ENCODE assay signal across 15 cellular contexts in genomic region chr21:26001356-26001755, GRCh38.
A peak's percentile ranks its signal among the peaks of the same experiment; 100 is the strongest.
DNase-seq lines count a peak whose midpoint lies in the region; ATAC-seq, FAIRE-seq and TF ChIP-seq lines count a peak whose summit lies in the region.
"Had no signal": no experiment of that assay in that cellular context is flagged by ENCODE, and none has a peak within 500 bp of the region (broad histone marks: within the 10 kb centered on the region; RNA-seq: fewer than 3 reads in every experiment).

No MANE protein-coding gene starts in this region.

- H3K4me3 ChIP-seq in GM12864 (ENCODE audit: low read depth, low read length) (no peak overlapping the region), OCI-LY1 (ENCODE audit: low read depth, low read length, poor library complexity, severe bottlenecking) (no peak overlapping the region), GM12878 (no peak overlapping the region)
- H3K4me3 ChIP-seq: MG63 had no signal

- no peaks in the 10 kb centered on the region for H3K9me3 ChIP-seq in OCI-LY1 (ENCODE audit: low read length)
- no peaks in the 10 kb centered on the region for H3K9me3 ChIP-seq in GM12878 (replicated peaks; ENCODE audit: control insufficient read depth, insufficient read depth, low read length)
- H3K9me3 ChIP-seq: MG63 had no signal

- H3K36me3 ChIP-seq in OCI-LY1 (ENCODE audit: insufficient read depth, low read length): no peaks in the 10 kb centered on the region
- H3K36me3 ChIP-seq in GM12878 (ENCODE audit: control insufficient read depth in 2 of 2, insufficient read depth in 2 of 2, low read length in 1 of 2): no peaks in the 10 kb centered on the region; a peak in 1 of 4 replicates

- no peak for DNase-seq in GM12864 (ENCODE audit: low read depth)
- no peak for DNase-seq in GM12878 (ENCODE audit: low read depth, low spot score)
- DNase-seq in substantia nigra (lab: John Stamatoyannopoulos, UW): no peak
- no peak for DNase-seq in sciatic nerve (ENCODE audit: low spot score)
- DNase-seq in stimulated activated CD4-positive, alpha-beta T cell treated with anti-CD3 and anti-CD28 coated beads, Interleukin-4, amount 100 ng/mL, for 24 hours: no peak
- DNase-seq in foreskin keratinocyte: no peak
- DNase-seq: EL, MG63, NCI-H1092, NCI-H146, NCI-H2081 treated with DMSO at 0.1 percent for 48 hours, NCI-H524, SIG-M5 had no signal

- no peaks in the 10 kb centered on the region for H3K79me2 ChIP-seq in OCI-LY1 (ENCODE audit: insufficient read depth, low read length)
- no peaks in the 10 kb centered on the region for H3K79me2 ChIP-seq in GM12878 (ENCODE audit: control insufficient read depth, insufficient read depth, low read length)

- no peak overlapping the region for H2AFZ ChIP-seq in OCI-LY1 (ENCODE audit: low read length)
- no peak overlapping the region for H2AFZ ChIP-seq in GM12878 (ENCODE audit: control insufficient read depth, low read depth, low read length)

- H3K9ac ChIP-seq in OCI-LY1 (ENCODE audit: low read length) (no peak overlapping the region), GM12878 (ENCODE audit: control insufficient read depth, insufficient read depth, low read length) (no peak overlapping the region)

- ATAC-seq in GM12878 (no peak), sciatic nerve (no peak), foreskin keratinocyte (no peak)

- H3K4me2 ChIP-seq in OCI-LY1 (ENCODE audit: low read length) (no peak overlapping the region), GM12878 (ENCODE audit: control insufficient read depth, insufficient read depth) (no peak overlapping the region)

- no peaks in the 10 kb centered on the region for H3F3A ChIP-seq in OCI-LY1 (ENCODE audit: insufficient read depth, low read length)

- CTCF ChIA-PET in GM12878 (lab: Yijun Ruan, JAX): no interaction called here

- FAIRE-seq in GM12878 (lab: Jason Lieb, UNC): no peak

- no peaks in the 10 kb centered on the region for H4K20me1 ChIP-seq in OCI-LY1 (ENCODE audit: insufficient read depth, low read length)
- no peaks in the 10 kb centered on the region for H4K20me1 ChIP-seq in GM12878 (ENCODE audit: control insufficient read depth, insufficient read depth)

- no peaks in the 10 kb centered on the region for H3K4me1 ChIP-seq in OCI-LY1 (ENCODE audit: insufficient read depth, low read length, severe bottlenecking)
- H3K4me1 ChIP-seq in GM12878 (ENCODE audit: control insufficient read depth, insufficient read depth, low read length): no peaks in the 10 kb centered on the region
- no peaks in the 10 kb centered on the region for H3K4me1 ChIP-seq in foreskin keratinocyte

- SMC1A ChIA-PET in GM12878 (lab: Charles Lee; ENCODE audit: uncharacterized antibody, unreplicated experiment): no interaction called here

- H3K27me3 ChIP-seq in OCI-LY1 (ENCODE audit: insufficient read depth, low read length) (no peaks in the 10 kb centered on the region), GM12878 (replicated peaks in 1 of 2; ENCODE audit: control insufficient read depth in 2 of 2, insufficient read depth in 2 of 2, low read length in 1 of 2) (no peaks in the 10 kb centered on the region), foreskin keratinocyte (no peaks in the 10 kb centered on the region)
- H3K27me3 ChIP-seq: MG63 had no signal

- TF ChIP-seq CTCF in GM12864 (IDR thresholded peaks at IDR 0.05; ENCODE audit: low read depth, low read length, missing control alignments) (peak; percentile 26), OCI-LY1 (IDR thresholded peaks at IDR 0.05; ENCODE audit: low read length) (peak; percentile 47), GM12878 (IDR thresholded peaks at IDR 0.05 in 2 of 3, conservative IDR thresholded peaks at IDR 0.05 in 1 of 3; ENCODE audit: control insufficient read depth in 2 of 3, extremely low read depth in 1 of 3, insufficient read depth in 1 of 3, low read depth in 3 of 3, low read length in 3 of 3) (no peak), foreskin keratinocyte (conservative IDR thresholded peaks at IDR 0.05) (no peak)

- H3K27ac ChIP-seq in OCI-LY1 (ENCODE audit: low read depth, low read length, poor library complexity, severe bottlenecking): no peak overlapping the region
- no peak overlapping the region for H3K27ac ChIP-seq in GM12878 (ENCODE audit: control insufficient read depth, insufficient read depth)
- H3K27ac ChIP-seq in substantia nigra (ENCODE audit: low read depth, low read length, poor library complexity, severe bottlenecking): peak overlapping the region; percentile 3
- no peak overlapping the region for H3K27ac ChIP-seq in foreskin keratinocyte
- H3K27ac ChIP-seq: C4-2B had no signal

- BruUV-seq in GM12878 (replicated peaks; lab: Mats Ljungman, UMichigan): no TSS peak

- 17% methylated on average over 5 of the region's 5 CpGs for WGBS in GM12878 (ENCODE audit: insufficient coverage, insufficient replicate concordance, low lambda C conversion rate, missing lambda C conversion rate)

- POLR2A ChIA-PET in GM12878 (lab: Charles Lee): no interaction called here

- intact Hi-C loops in GM12878 (cut with micrococcal nuclease; ENCODE audit: unreplicated experiment) (no loop called here), sciatic nerve (cut with DNase I) (no loop called here)

- RAD21 ChIA-PET in GM12878 (lab: Charles Lee; ENCODE audit: unreplicated experiment): no interaction called here

- TF ChIP-seq RAD21 in GM12878 (IDR thresholded peaks at IDR 0.05; ENCODE audit: insufficient read depth, low read depth, low read length): 0 out of 2 replicates have a peak, but pooled peaks have one; percentile 16

- no peak for TF ChIP-seq EP300 in GM12878 (IDR thresholded peaks at IDR 0.05; ENCODE audit: borderline replicate concordance in 1 of 2, control insufficient read depth in 1 of 2, low read depth in 2 of 2, low read length in 2 of 2)

- no peaks in the 10 kb centered on the region for H3K9me2 ChIP-seq in OCI-LY1 (ENCODE audit: low read depth, low read length)

- in situ Hi-C loops in GM12878 (cut with MboI): no loop called here

- TF ChIP-seq POLR2A in GM12878 (IDR thresholded peaks at IDR 0.05; ENCODE audit: low read depth, low read length): no peak

TF ChIP-seq in GM12878, 131 proteins besides CTCF, POLR2A, EP300 and RAD21:
- TF ChIP-seq RB1 (IDR thresholded peaks at IDR 0.05; ENCODE audit: borderline replicate concordance): no peak
- no peak for TF ChIP-seq CHD2 (IDR thresholded peaks at IDR 0.05; ENCODE audit: borderline replicate concordance, low read depth, low read length)
- no peak for TF ChIP-seq SMC3 (IDR thresholded peaks at IDR 0.05; ENCODE audit: borderline replicate concordance, low read length)
- no peak for TF ChIP-seq YBX1 (IDR thresholded peaks at IDR 0.05)
- no peak for TF ChIP-seq MTA2 (IDR thresholded peaks at IDR 0.05; ENCODE audit: low read depth)
- TF ChIP-seq TCF3 (IDR thresholded peaks at IDR 0.05; ENCODE audit: borderline replicate concordance, insufficient read depth, low read depth, low read length): no peak
- TF ChIP-seq HSF1 (IDR thresholded peaks at IDR 0.05; ENCODE audit: low read depth, low read length): no peak
- no peak for TF ChIP-seq SKIL (IDR thresholded peaks at IDR 0.05; ENCODE audit: low read depth, poor library complexity, severe bottlenecking)
- TF ChIP-seq PML (IDR thresholded peaks at IDR 0.05; ENCODE audit: low read length): no peak
- no peak for TF ChIP-seq WRNIP1 (IDR thresholded peaks at IDR 0.05; ENCODE audit: borderline replicate concordance, low read depth, low read length)
- no peak for TF ChIP-seq TCF12 (IDR thresholded peaks at IDR 0.05; ENCODE audit: low read depth, low read length)
- TF ChIP-seq HDGF (IDR thresholded peaks at IDR 0.05): no peak

Comparison
In these comparisons a context has a peak if more than half of its experiments do, and no peak if none do; other contexts are left out.
1. CTCF ChIP-seq: peak in GM12864 (single experiment) and OCI-LY1 (single experiment); none in GM12878 (0 of 3) and foreskin keratinocyte (single experiment).